8 cellular contexts compared by ENCODE assay signal in genomic region chr6:130020106-130020851, GRCh38. TPM values are rescaled to one million over a fixed set of nuclear protein-coding genes. Genes with fewer than 3 reads are reported as not detected.
A peak's percentile ranks its signal among the peaks of the same experiment; 100 is the strongest.
DNase-seq lines count a peak whose midpoint lies in the region; ATAC-seq and TF ChIP-seq lines count a peak whose summit lies in the region.

No MANE protein-coding gene starts in this region.

- no peak for TF ChIP-seq POLR2A in body of pancreas (IDR thresholded peaks at IDR 0.05)

- WGBS in body of pancreas, 2 donors = 1% methylated on average over 37 to 52 of the region's 79 CpGs

- TF ChIP-seq CTCF in 22Rv1 (IDR thresholded peaks at IDR 0.05) (no peak), body of pancreas (IDR thresholded peaks at IDR 0.05) (no peak)

- H3K9me3 ChIP-seq in body of pancreas (no peaks in the 10 kb centered on the region), iPS-18c (ENCODE audit: control insufficient read depth, insufficient read depth, low read length) (no peaks in the 10 kb centered on the region)

- no peaks in the 10 kb centered on the region for H3K4me1 ChIP-seq in body of pancreas

- DNase-seq in T follicular helper cell (ENCODE audit: low read depth) = peak; percentile 29
- DNase-seq in body of pancreas = peak; percentile 10 to 32 (median 24)
- no peak for DNase-seq in NCI-H526 treated with DMSO at 0.1 percent for 48 hours (lab: John Stamatoyannopoulos, UW)

- peak overlapping the region; percentile 35 to 68 for H3K4me3 ChIP-seq in body of pancreas
- peak overlapping the region; percentile 64 for H3K4me3 ChIP-seq in iPS-18c (ENCODE audit: insufficient read depth, low read depth, low read length)
- peak overlapping the region; percentile 58 to 85 (median 79) for H3K4me3 ChIP-seq in skin epidermis

- no peaks in the 10 kb centered on the region for H3K27me3 ChIP-seq in body of pancreas

- intact Hi-C loops in body of pancreas (cut with DNase I) = no loop called here

- H3K27ac ChIP-seq in 22Rv1 = peak overlapping the region; percentile 43
- peak overlapping the region; percentile 6 to 63 (median 38) for H3K27ac ChIP-seq in body of pancreas
- H3K27ac ChIP-seq in skin epidermis = peak overlapping the region; percentile 34 to 94 (median 80)

- H3K36me3 ChIP-seq in body of pancreas (replicated peaks in 1 of 2; ENCODE audit: insufficient read depth in 1 of 2, low read depth in 2 of 2) = no peaks in the 10 kb centered on the region

- ATAC-seq in GM19372 (IDR thresholded peaks at IDR 0.05; ENCODE audit: low read depth, unreplicated experiment) (peak; percentile 3), body of pancreas (peak; percentile 13), HG03342 (IDR thresholded peaks at IDR 0.05; ENCODE audit: unreplicated experiment) (no peak)

RNA-seq across cellular contexts. Expression of gene L3MBTL3, which starts 1.9 kb away (rescaled TPM):
- total RNA-seq in body of pancreas = 10 to 100 TPM in 1 of 2 donors, 1 to 10 TPM in 1; 3.4 to 12.5 TPM
